1 cellular context compared by ENCODE assay signal in the genomic region with DNA sequence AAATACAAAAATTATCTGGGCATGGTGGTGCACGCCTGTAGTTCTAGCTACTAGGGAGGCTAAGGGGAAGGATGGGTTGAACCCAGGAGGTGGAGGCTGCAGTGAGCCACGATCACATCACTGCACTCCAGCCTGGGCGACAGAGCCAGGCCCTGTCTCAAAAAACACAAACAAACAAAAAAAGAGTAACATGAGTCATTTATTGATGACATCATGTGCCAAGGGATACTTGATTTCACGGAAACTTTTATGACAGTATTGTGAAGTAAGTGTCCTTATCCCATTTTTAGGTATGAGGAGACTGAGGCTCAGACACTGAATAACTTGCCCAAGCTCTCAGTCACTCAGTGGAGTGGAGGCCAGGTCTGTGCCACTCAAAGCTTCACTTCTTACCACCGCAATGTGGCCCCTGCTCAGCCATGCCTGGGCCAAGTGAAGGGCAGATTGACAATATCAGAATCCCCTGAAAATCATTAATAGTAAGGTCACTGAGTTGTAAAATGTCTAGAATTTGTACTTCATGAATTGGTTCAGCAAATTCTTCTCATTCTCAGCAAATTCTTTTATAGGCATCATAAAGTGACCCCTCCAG.
A peak's percentile ranks its signal among the peaks of the same experiment; 100 is the strongest.
TF ChIP-seq lines count a peak whose summit lies in the region.

No MANE protein-coding gene starts in this region.

TF ChIP-seq in HEK293, 187 proteins besides CTCF, POLR2A, EP300 and RAD21 (continued from another document):
- TF ChIP-seq, protein P1, sequence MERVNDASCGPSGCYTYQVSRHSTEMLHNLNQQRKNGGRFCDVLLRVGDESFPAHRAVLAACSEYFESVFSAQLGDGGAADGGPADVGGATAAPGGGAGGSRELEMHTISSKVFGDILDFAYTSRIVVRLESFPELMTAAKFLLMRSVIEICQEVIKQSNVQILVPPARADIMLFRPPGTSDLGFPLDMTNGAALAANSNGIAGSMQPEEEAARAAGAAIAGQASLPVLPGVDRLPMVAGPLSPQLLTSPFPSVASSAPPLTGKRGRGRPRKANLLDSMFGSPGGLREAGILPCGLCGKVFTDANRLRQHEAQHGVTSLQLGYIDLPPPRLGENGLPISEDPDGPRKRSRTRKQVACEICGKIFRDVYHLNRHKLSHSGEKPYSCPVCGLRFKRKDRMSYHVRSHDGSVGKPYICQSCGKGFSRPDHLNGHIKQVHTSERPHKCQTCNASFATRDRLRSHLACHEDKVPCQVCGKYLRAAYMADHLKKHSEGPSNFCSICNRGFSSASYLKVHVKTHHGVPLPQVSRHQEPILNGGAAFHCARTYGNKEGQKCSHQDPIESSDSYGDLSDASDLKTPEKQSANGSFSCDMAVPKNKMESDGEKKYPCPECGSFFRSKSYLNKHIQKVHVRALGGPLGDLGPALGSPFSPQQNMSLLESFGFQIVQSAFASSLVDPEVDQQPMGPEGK (tag by site-specific recombination; IDR thresholded peaks at IDR 0.05), result no peak
- no peak for TF ChIP-seq ZNF670 (tag by site-specific recombination; IDR thresholded peaks at IDR 0.05; ENCODE audit: low read depth)
- TF ChIP-seq, protein P2, sequence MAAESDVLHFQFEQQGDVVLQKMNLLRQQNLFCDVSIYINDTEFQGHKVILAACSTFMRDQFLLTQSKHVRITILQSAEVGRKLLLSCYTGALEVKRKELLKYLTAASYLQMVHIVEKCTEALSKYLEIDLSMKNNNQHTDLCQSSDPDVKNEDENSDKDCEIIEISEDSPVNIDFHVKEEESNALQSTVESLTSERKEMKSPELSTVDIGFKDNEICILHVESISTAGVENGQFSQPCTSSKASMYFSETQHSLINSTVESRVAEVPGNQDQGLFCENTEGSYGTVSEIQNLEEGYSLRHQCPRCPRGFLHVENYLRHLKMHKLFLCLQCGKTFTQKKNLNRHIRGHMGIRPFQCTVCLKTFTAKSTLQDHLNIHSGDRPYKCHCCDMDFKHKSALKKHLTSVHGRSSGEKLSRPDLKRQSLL (tag by site-specific recombination; IDR thresholded peaks at IDR 0.05), result peak; percentile 19; the same call in 1 of the 2 replicates
- TF ChIP-seq ZNF423 (tag by site-specific recombination; IDR thresholded peaks at IDR 0.05), result no peak
- TF ChIP-seq ZBTB48 (tag by site-specific recombination; IDR thresholded peaks at IDR 0.05), result peak; percentile 59; the same call in 1 of the 2 replicates
- TF ChIP-seq ZNF629 (tag by site-specific recombination; IDR thresholded peaks at IDR 0.05), result peak; percentile 82
- TF ChIP-seq ZNF514 (tag by site-specific recombination; IDR thresholded peaks at IDR 0.05), result no peak
- TF ChIP-seq ZNF830 (tag by site-specific recombination; IDR thresholded peaks at IDR 0.05; ENCODE audit: low read depth), result no peak
- TF ChIP-seq, protein P3, sequence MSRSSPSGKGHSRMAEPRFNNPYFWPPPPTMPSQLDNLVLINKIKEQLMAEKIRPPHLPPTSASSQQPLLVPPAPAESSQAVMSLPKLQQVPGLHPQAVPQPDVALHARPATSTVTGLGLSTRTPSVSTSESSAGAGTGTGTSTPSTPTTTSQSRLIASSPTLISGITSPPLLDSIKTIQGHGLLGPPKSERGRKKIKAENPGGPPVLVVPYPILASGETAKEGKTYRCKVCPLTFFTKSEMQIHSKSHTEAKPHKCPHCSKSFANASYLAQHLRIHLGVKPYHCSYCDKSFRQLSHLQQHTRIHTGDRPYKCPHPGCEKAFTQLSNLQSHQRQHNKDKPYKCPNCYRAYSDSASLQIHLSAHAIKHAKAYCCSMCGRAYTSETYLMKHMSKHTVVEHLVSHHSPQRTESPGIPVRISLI (tag by site-specific recombination; IDR thresholded peaks at IDR 0.05), result peak; percentile 71
- TF ChIP-seq, protein P4, sequence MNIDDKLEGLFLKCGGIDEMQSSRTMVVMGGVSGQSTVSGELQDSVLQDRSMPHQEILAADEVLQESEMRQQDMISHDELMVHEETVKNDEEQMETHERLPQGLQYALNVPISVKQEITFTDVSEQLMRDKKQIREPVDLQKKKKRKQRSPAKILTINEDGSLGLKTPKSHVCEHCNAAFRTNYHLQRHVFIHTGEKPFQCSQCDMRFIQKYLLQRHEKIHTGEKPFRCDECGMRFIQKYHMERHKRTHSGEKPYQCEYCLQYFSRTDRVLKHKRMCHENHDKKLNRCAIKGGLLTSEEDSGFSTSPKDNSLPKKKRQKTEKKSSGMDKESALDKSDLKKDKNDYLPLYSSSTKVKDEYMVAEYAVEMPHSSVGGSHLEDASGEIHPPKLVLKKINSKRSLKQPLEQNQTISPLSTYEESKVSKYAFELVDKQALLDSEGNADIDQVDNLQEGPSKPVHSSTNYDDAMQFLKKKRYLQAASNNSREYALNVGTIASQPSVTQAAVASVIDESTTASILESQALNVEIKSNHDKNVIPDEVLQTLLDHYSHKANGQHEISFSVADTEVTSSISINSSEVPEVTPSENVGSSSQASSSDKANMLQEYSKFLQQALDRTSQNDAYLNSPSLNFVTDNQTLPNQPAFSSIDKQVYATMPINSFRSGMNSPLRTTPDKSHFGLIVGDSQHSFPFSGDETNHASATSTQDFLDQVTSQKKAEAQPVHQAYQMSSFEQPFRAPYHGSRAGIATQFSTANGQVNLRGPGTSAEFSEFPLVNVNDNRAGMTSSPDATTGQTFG (tag by site-specific recombination; IDR thresholded peaks at IDR 0.05; ENCODE audit: borderline replicate concordance), result no peak
- TF ChIP-seq ZBTB21 (tag by site-specific recombination; IDR thresholded peaks at IDR 0.05), result peak; percentile 73
- TF ChIP-seq, protein P5, sequence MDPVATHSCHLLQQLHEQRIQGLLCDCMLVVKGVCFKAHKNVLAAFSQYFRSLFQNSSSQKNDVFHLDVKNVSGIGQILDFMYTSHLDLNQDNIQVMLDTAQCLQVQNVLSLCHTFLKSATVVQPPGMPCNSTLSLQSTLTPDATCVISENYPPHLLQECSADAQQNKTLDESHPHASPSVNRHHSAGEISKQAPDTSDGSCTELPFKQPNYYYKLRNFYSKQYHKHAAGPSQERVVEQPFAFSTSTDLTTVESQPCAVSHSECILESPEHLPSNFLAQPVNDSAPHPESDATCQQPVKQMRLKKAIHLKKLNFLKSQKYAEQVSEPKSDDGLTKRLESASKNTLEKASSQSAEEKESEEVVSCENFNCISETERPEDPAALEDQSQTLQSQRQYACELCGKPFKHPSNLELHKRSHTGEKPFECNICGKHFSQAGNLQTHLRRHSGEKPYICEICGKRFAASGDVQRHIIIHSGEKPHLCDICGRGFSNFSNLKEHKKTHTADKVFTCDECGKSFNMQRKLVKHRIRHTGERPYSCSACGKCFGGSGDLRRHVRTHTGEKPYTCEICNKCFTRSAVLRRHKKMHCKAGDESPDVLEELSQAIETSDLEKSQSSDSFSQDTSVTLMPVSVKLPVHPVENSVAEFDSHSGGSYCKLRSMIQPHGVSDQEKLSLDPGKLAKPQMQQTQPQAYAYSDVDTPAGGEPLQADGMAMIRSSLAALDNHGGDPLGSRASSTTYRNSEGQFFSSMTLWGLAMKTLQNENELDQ (tag by site-specific recombination; IDR thresholded peaks at IDR 0.05; ENCODE audit: low read depth), result no peak
- no peak for TF ChIP-seq HOXA7 (CRISPR knock-in tag; IDR thresholded peaks at IDR 0.05; ENCODE audit: borderline replicate concordance)
- TF ChIP-seq ZNF138 (tag by site-specific recombination; IDR thresholded peaks at IDR 0.05; ENCODE audit: borderline replicate concordance), result no peak
- no peak for TF ChIP-seq ZNF701 (tag by site-specific recombination; IDR thresholded peaks at IDR 0.05)
